Comparison of ENCODE assay signal across 8 cellular contexts in genomic region chr10:96831200-96831866, GRCh38. TPM values are rescaled to one million over a fixed set of nuclear protein-coding genes. Genes with fewer than 3 reads are reported as not detected.
DNase-seq lines count a peak whose midpoint lies in the region; ATAC-seq, FAIRE-seq and TF ChIP-seq lines count a peak whose summit lies in the region.

No MANE protein-coding gene starts in this region.

- peaks cover 8 to 28% of the 10 kb centered on the region in 2 experiments for H3K79me2 ChIP-seq in H1 (ENCODE audit: control insufficient read depth in 1 of 2, insufficient read depth in 2 of 2, low read length in 2 of 2)

- H4K20me1 ChIP-seq in H1 (replicated peaks in 1 of 2; ENCODE audit: control insufficient read depth in 1 of 2, insufficient read depth in 2 of 2, low read length in 2 of 2): peaks cover 0 to 2% of the 10 kb centered on the region in 2 experiments

- H2BK15ac ChIP-seq in H1 (ENCODE audit: low read length) (no peak overlapping the region), neuronal stem cell (ENCODE audit: low read length) (no peak overlapping the region)

- no peak for TF ChIP-seq RAD21 in H1 (IDR thresholded peaks at IDR 0.05 in 1 of 2, conservative IDR thresholded peaks at IDR 0.05 in 1 of 2; ENCODE audit: low read depth in 2 of 2, low read length in 2 of 2)

- no peak for FAIRE-seq in H1 (lab: Jason Lieb, UNC)

- H2BK5ac ChIP-seq in H1 (ENCODE audit: low read depth, low read length): no peak overlapping the region
- H2BK5ac ChIP-seq in neuronal stem cell (ENCODE audit: low read length): peak overlapping the region; percentile 91

- peaks cover 42% of the 10 kb centered on the region for H3K4me1 Mint-ChIP-seq in CD8-positive, alpha-beta T cell (ENCODE audit: low read depth)

- CTCF ChIA-PET in CD8-positive, alpha-beta T cell (lab: Charles Lee): no interaction called here
- CTCF ChIA-PET in H1 (lab: Charles Lee; ENCODE audit: partially characterized antibody): no interaction called here

- H3K23me2 ChIP-seq in H1 (ENCODE audit: low read depth, low read length): peaks cover 4% of the 10 kb centered on the region; the same call in 1 of the 2 replicates

- H3K9ac ChIP-seq in H1 (replicated peaks in 1 of 4; ENCODE audit: extremely low read depth in 1 of 4, low read depth in 3 of 4, low read length in 3 of 4): peak overlapping the region in 3 of 4 experiments; percentile 35 to 53 (median 51); a peak in 4 of 7 replicates
- no peak overlapping the region for H3K9ac ChIP-seq in neuronal stem cell (ENCODE audit: low read depth, low read length, poor library complexity)

- no peak overlapping the region for H2BK120ac ChIP-seq in H1 (replicated peaks; ENCODE audit: low read depth, low read length)
- no peak overlapping the region for H2BK120ac ChIP-seq in neuronal stem cell (ENCODE audit: low read depth, low read length)

- H3K9me3 ChIP-seq in CD8-positive, alpha-beta T cell (ENCODE audit: low read length): no peaks in the 10 kb centered on the region
- no peaks in the 10 kb centered on the region; a peak in 1 of 4 replicates for H3K9me3 ChIP-seq in H1 (ENCODE audit: insufficient read depth in 2 of 2, low read depth in 1 of 2, low read length in 1 of 2)
- H3K9me3 ChIP-seq in neuronal stem cell (replicated peaks in 1 of 2; ENCODE audit: control insufficient read depth in 2 of 2, insufficient read depth in 1 of 2, low read depth in 1 of 2, low read length in 2 of 2): no peaks in the 10 kb centered on the region

- H3K56ac ChIP-seq in H1 (replicated peaks; ENCODE audit: insufficient read length, low read depth, low read length): peak overlapping the region; percentile 13

- no peak overlapping the region for H4K91ac ChIP-seq in H1 (replicated peaks; ENCODE audit: insufficient read length, low read length)
- H4K91ac ChIP-seq in neuronal stem cell (ENCODE audit: low read depth, low read length, poor library complexity): no peak overlapping the region

- peak overlapping the region; percentile 64 for H3K27ac ChIP-seq in CD8-positive, alpha-beta T cell (ENCODE audit: low read depth, low read length)
- H3K27ac ChIP-seq in H1 (ENCODE audit: low read depth, low read length) (peak overlapping the region; percentile 17; the same call in 1 of the 2 replicates), neuronal stem cell (replicated peaks; ENCODE audit: low read length) (peak overlapping the region; percentile 81)

- H3K23ac ChIP-seq in H1 (ENCODE audit: insufficient read length) (no peak overlapping the region), neuronal stem cell (ENCODE audit: low read depth, low read length, poor library complexity) (no peak overlapping the region)

- no peak for DNase-seq in CD8-positive, alpha-beta T cell
- DNase-seq in NB4 (ENCODE audit: low read depth) (no peak), H1 (ENCODE audit: low read depth in 1 of 2, low spot score in 2 of 2) (no peak), neuronal stem cell (ENCODE audit: low spot score) (no peak), cerebellar nuclear complex (lab: John Stamatoyannopoulos, UW) (no peak), cortex of kidney (lab: John Stamatoyannopoulos, UW) (no peak), NCI-H1417 treated with DMSO at 0.1 percent for 48 hours (lab: John Stamatoyannopoulos, UW) (no peak)

- POLR2A ChIA-PET in CD8-positive, alpha-beta T cell (lab: Charles Lee): no interaction called here
- POLR2A ChIA-PET in H1 (lab: Charles Lee; ENCODE audit: partially characterized antibody): interaction anchor here (1.9 kb wide), 1 partner anchor 10 kb away, joined by 5 read pairs; no protein-coding TSS in a partner anchor

- peak overlapping the region; percentile 73 to 86 for H3K4me2 ChIP-seq in H1 (ENCODE audit: insufficient read depth in 1 of 2, low read depth in 2 of 2, low read length in 2 of 2)
- H3K4me2 ChIP-seq in neuronal stem cell (ENCODE audit: insufficient read depth, low read length, poor library complexity, severe bottlenecking): peak overlapping the region; percentile 64

- H3K36me3 ChIP-seq in CD8-positive, alpha-beta T cell (ENCODE audit: insufficient read depth, low read length): no peaks in the 10 kb centered on the region
- H3K36me3 ChIP-seq in H1 (ENCODE audit: control insufficient read depth in 2 of 4, insufficient read depth in 4 of 4, low read length in 3 of 4) (no peaks in the 10 kb centered on the region), neuronal stem cell (replicated peaks in 1 of 2; ENCODE audit: control insufficient read depth in 2 of 2, insufficient read depth in 2 of 2, low read length in 2 of 2) (peaks cover 0 to 8% of the 10 kb centered on the region in 2 donors)

- H3K27me3 Mint-ChIP-seq in CD8-positive, alpha-beta T cell (ENCODE audit: low read depth): no peaks in the 10 kb centered on the region

- H2AK5ac ChIP-seq in H1 (ENCODE audit: low read depth, low read length) (no peak overlapping the region), neuronal stem cell (ENCODE audit: low read depth, low read length) (no peak overlapping the region)

- TF ChIP-seq POLR2A in NB4 (IDR thresholded peaks at IDR 0.05; ENCODE audit: extremely low read depth, insufficient read length) (no peak), H1 (IDR thresholded peaks at IDR 0.05; ENCODE audit: control extremely low read depth in 1 of 2, low read depth in 2 of 2, low read length in 2 of 2) (no peak)

- H3K27me3 ChIP-seq in CD8-positive, alpha-beta T cell (ENCODE audit: insufficient read depth, low read length): no peaks in the 10 kb centered on the region
- H3K27me3 ChIP-seq in H1 (replicated peaks in 1 of 4; ENCODE audit: control insufficient read depth in 3 of 4, extremely low read depth in 1 of 4, insufficient read depth in 3 of 4, low read length in 3 of 4) (no peaks in the 10 kb centered on the region; a peak in 1 of 7 replicates), neuronal stem cell (ENCODE audit: control insufficient read depth in 3 of 3, insufficient read depth in 3 of 3, low read depth in 1 of 3, low read length in 3 of 3) (no peaks in the 10 kb centered on the region)

- H2AFZ ChIP-seq in H1 (ENCODE audit: low read length) (0 out of 2 replicates have a peak overlapping the region, but pooled peaks have one; percentile 42), neuronal stem cell (ENCODE audit: low read length) (peak overlapping the region; percentile 93)

- peaks cover 10% of the 10 kb centered on the region for H3K36me3 Mint-ChIP-seq in CD8-positive, alpha-beta T cell

- 15% methylated on average over 14 of the region's 14 CpGs; no CpG with 5 or more reads in 1 of the 2 experiments for WGBS in H1 (ENCODE audit: extremely low coverage in 1 of 2, insufficient coverage in 1 of 2, insufficient read length in 1 of 2, insufficient replicate concordance in 2 of 2, low coverage in 1 of 2, low lambda C conversion rate in 2 of 2, missing lambda C conversion rate in 1 of 2), 2 experiments
- WGBS in neuronal stem cell (ENCODE audit: extremely low coverage in 2 of 2, insufficient read length in 2 of 2, insufficient replicate concordance in 1 of 2), 2 donors: no CpG with 5 or more reads among the region's 14 CpGs

- no peak for ATAC-seq in CD8-positive, alpha-beta T cell
- ATAC-seq in GM21619 (IDR thresholded peaks at IDR 0.05; ENCODE audit: unreplicated experiment): no peak

- peak overlapping the region; percentile 97 for H3K27ac Mint-ChIP-seq in CD8-positive, alpha-beta T cell

- peak overlapping the region; percentile 89 for H3K4me3 Mint-ChIP-seq in CD8-positive, alpha-beta T cell

- H4K5ac ChIP-seq in H1 (ENCODE audit: insufficient read length, low read depth, low read length): peak overlapping the region; percentile 65

- peak overlapping the region; percentile 64 for H3K4me3 ChIP-seq in CD8-positive, alpha-beta T cell (ENCODE audit: low read depth, low read length)
- H3K4me3 ChIP-seq in NB4 (ENCODE audit: low read depth, low read length) (peak overlapping the region; percentile 73), H1 (ENCODE audit: extremely low read depth in 1 of 4, insufficient read depth in 2 of 4, low read depth in 3 of 4, low read length in 4 of 4) (peak overlapping the region; percentile 55 to 91 (median 72)), neuronal stem cell (ENCODE audit: low read length in 2 of 2) (peak overlapping the region; percentile 79 to 91)

- no peak overlapping the region for H4K8ac ChIP-seq in H1 (ENCODE audit: extremely low read depth, insufficient read depth, low read length)
- H4K8ac ChIP-seq in neuronal stem cell (ENCODE audit: low read depth, low read length): no peak overlapping the region

- intact Hi-C loops in CD8-positive, alpha-beta T cell (cut with DNase I, micrococcal nuclease): loop anchor here (1.0 to 10.0 kb wide), 11 partner anchors 113 to 1303 kb away; partner anchors contain the start of genes R3HCC1L (in 2 of the 2), AVPI1 (in 1 of the 2), CCNJ (in 1 of the 2) and FRAT1 (in 1 of the 2)

- H3K79me1 ChIP-seq in H1 (ENCODE audit: low read depth, low read length) (no peaks in the 10 kb centered on the region; the same call in 1 of the 2 replicates), neuronal stem cell (ENCODE audit: low read depth, low read length) (no peaks in the 10 kb centered on the region)

- no peak overlapping the region for H3K14ac ChIP-seq in H1 (ENCODE audit: insufficient read length)
- no peak overlapping the region for H3K14ac ChIP-seq in neuronal stem cell (ENCODE audit: low read length)

- H2BK12ac ChIP-seq in H1 (ENCODE audit: low read depth, low read length): no peak overlapping the region
- H2BK12ac ChIP-seq in neuronal stem cell (ENCODE audit: low read length): no peak overlapping the region

- no peaks in the 10 kb centered on the region for H3K9me3 Mint-ChIP-seq in CD8-positive, alpha-beta T cell

- no peak overlapping the region for H2BK20ac ChIP-seq in H1 (ENCODE audit: low read length)

- H3K4me1 ChIP-seq in CD8-positive, alpha-beta T cell (ENCODE audit: insufficient read depth, low read length): peaks cover 25% of the 10 kb centered on the region
- H3K4me1 ChIP-seq in H1 (replicated peaks in 1 of 4; ENCODE audit: control insufficient read depth in 3 of 4, insufficient read depth in 4 of 4, low read length in 3 of 4) (peaks cover 0 to 3% (median 0%) of the 10 kb centered on the region in 4 experiments; a peak in 2 of 7 replicates), neuronal stem cell (ENCODE audit: control insufficient read depth in 2 of 2, insufficient read depth in 1 of 2, low read depth in 1 of 2, low read length in 2 of 2) (peaks cover 1 to 4% of the 10 kb centered on the region in 2 donors)

- TF ChIP-seq CTCF in CD8-positive, alpha-beta T cell (IDR thresholded peaks at IDR 0.05): no peak
- no peak for TF ChIP-seq CTCF in NB4 (IDR thresholded peaks at IDR 0.05; ENCODE audit: low read depth, low read length)
- no peak for TF ChIP-seq CTCF in H1 (IDR thresholded peaks at IDR 0.05; ENCODE audit: control extremely low read depth in 1 of 3, insufficient read depth in 1 of 3, low read depth in 1 of 3, low read length in 3 of 3)

- H3K4ac ChIP-seq in H1 (replicated peaks; ENCODE audit: insufficient read length, low read depth, low read length) (peak overlapping the region; percentile 73), neuronal stem cell (ENCODE audit: low read length) (no peak overlapping the region)

- no peak for TF ChIP-seq EP300 in H1 (IDR thresholded peaks at IDR 0.05; ENCODE audit: borderline replicate concordance in 1 of 2, low read depth in 2 of 2, low read length in 2 of 2)

- 0 out of 2 replicates have a peak overlapping the region, but pooled peaks have one; percentile 56 for H3K18ac ChIP-seq in H1 (ENCODE audit: extremely low read depth, low read length)
- H3K18ac ChIP-seq in neuronal stem cell (ENCODE audit: low read length): no peak overlapping the region

RNA-seq across cellular contexts. Expression of gene LCOR, which starts 0.8 kb away (rescaled TPM):
- 10 to 100 TPM; 57.9 to 62.0 TPM for total RNA-seq in CD8-positive, alpha-beta T cell
- total RNA-seq in H1 (2021; fragmentation: NEBNext Ultra II Directional; extraction: Animal tissue kit (Norgen Biotek cat#: 25700)): 21.9 and 25.5 TPM in 2 replicates
- polyA plus RNA-seq in H1 (2011; rRNA removed): 3.0 and 4.7 TPM in 2 replicates
- 4.5 TPM for polyA plus RNA-seq in H1 (2011; cell fraction: cytosol; rRNA removed)
- polyA plus RNA-seq in H1 (2011; cell fraction: nucleus; rRNA removed): 6.2 TPM
- 4.3 to 7.6 TPM (median 5.9 TPM) in 4 replicates for polyA plus RNA-seq in H1 (2012, experiment 1 of 2)
- polyA plus RNA-seq in H1 (2012, experiment 2 of 2): 0.45 TPM
- 5.6 TPM for polyA plus RNA-seq in H1 (2013, experiment 1 of 2)
- 5.2 TPM for polyA plus RNA-seq in H1 (2013, experiment 2 of 2)
- polyA minus RNA-seq in H1 (2011; rRNA and poly(A)+ RNA removed): 34.9 and 35.0 TPM in 2 replicates
- polyA minus RNA-seq in H1 (2011; cell fraction: cytosol; rRNA and poly(A)+ RNA removed): 15.0 TPM
- polyA minus RNA-seq in H1 (2011; cell fraction: nucleus; rRNA and poly(A)+ RNA removed): 51.1 TPM
- polyA plus RNA-seq in neuronal stem cell (2013, experiment 1 of 2): 12.0 TPM
- 10.4 TPM for polyA plus RNA-seq in neuronal stem cell (2013, experiment 2 of 2)

Comparison
In these comparisons a context has a peak if more than half of its experiments do, and no peak if none do; other contexts are left out.
1. H3K27ac ChIP-seq: peak in every context shown above with its lines; median percentile 81 in neuronal stem cell; 64 in CD8-positive, alpha-beta T cell; 17 in H1.